19 cellular contexts compared by ENCODE assay signal in the genomic region with DNA sequence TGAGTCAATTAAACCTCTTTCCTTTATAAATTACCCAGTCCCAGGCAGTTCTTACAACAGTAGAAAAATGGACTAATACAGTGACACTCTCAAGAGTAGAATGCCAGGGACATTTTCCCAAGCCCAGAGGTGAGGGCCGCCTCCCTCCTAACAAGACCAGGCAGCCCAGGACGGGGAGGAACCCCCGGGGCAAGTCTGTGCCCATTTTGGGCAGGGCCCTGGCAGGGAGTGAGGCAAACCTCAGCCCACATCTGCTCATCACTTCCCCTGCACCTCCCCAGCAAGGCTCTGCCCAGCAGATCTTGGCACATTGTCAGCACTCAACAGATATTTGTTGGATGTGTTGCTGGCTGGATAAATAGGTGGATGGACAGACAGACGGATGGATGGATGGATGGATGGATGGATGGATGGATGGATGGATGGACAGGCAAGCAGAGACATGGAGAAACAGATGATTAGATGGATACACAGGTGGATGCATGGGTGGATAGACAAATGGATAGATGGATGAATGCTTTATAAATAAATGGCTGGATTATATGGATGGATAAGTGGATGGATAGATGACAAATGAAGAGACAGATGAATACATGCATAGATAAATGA.
DNase-seq lines count a peak whose midpoint lies in the region; ATAC-seq, FAIRE-seq and TF ChIP-seq lines count a peak whose summit lies in the region.
"Had no signal": no experiment of that assay in that cellular context is flagged by ENCODE, and none has a peak within 500 bp of the region (broad histone marks: within the 10 kb centered on the region; RNA-seq: fewer than 3 reads in every experiment).

No MANE protein-coding gene starts in this region.

- 0 out of 5 replicates have a peak, but pooled peaks cover 0 to 5% of the 10 kb centered on the region in 2 experiments for H3K27me3 ChIP-seq in HepG2 (ENCODE audit: control insufficient read depth in 1 of 2, insufficient read depth in 2 of 2, low read length in 2 of 2)
- H3K27me3 ChIP-seq in right lobe of liver = no peaks in the 10 kb centered on the region
- peaks cover 0 to 11% (median 0%) of the 10 kb centered on the region in 7 donors for H3K27me3 ChIP-seq in heart right ventricle
- no peaks in the 10 kb centered on the region for H3K27me3 ChIP-seq in thyroid gland

- in situ Hi-C loops in HepG2 (cut with HindIII; ENCODE audit: extremely low pct_ligation_motif_present, low pct_unique_long_range_greater_than_20kb) = no loop called here

- no peak for TF ChIP-seq POLR2A in HepG2 (IDR thresholded peaks at IDR 0.05; ENCODE audit: insufficient read depth in 1 of 2, low read depth in 2 of 2, low read length in 2 of 2)
- TF ChIP-seq POLR2A in right lobe of liver (IDR thresholded peaks at IDR 0.05) = no peak
- no peak for TF ChIP-seq POLR2A in thyroid gland (IDR thresholded peaks at IDR 0.05)

- H3K79me2 ChIP-seq in HepG2 (ENCODE audit: insufficient read depth, low read length) = no peaks in the 10 kb centered on the region

- no peak for DNase-seq in HepG2 (ENCODE audit: low spot score)
- no peak for DNase-seq in right lobe of liver
- peak; percentile 58 for DNase-seq in RPMI7951 (ENCODE audit: low read depth)
- no peak for DNase-seq in heart right ventricle
- no peak for DNase-seq in thyroid gland
- DNase-seq in NCI-H526 treated with DMSO at 0.1 percent for 48 hours (lab: John Stamatoyannopoulos, UW) = no peak
- DNase-seq in frontal cortex (ENCODE audit: low spot score in 2 of 2) = no peak
- DNase-seq: activated T-cell treated with anti-CD3 and anti-CD28 coated beads, Interleukin-2, amount 50 U/mL, for 1 hour; Caco-2; DND-41; effector memory CD4-positive, alpha-beta T cell; islet precursor cell; NCI-H187; NCI-H2227 treated with DMSO at 0.1 percent for 48 hours; PC-9; small intestine; stimulated activated CD4-positive, alpha-beta T cell treated with anti-CD3 and anti-CD28 coated beads, Interleukin-1b, Interleukin-23, amount 100 ng/mL, for 48 hours had no signal

- no peak overlapping the region for H3K4me3 ChIP-seq in HepG2 (replicated peaks in 1 of 3; ENCODE audit: insufficient read depth in 1 of 3, low read depth in 2 of 3, low read length in 3 of 3)
- H3K4me3 ChIP-seq in right lobe of liver = no peak overlapping the region
- H3K4me3 ChIP-seq in heart right ventricle = no peak overlapping the region
- no peak overlapping the region for H3K4me3 ChIP-seq in thyroid gland (replicated peaks in 1 of 3)
- H3K4me3 ChIP-seq: PC-9 had no signal

- no peaks in the 10 kb centered on the region for H3K9me3 ChIP-seq in HepG2 (ENCODE audit: low read length)
- no peaks in the 10 kb centered on the region for H3K9me3 ChIP-seq in right lobe of liver
- H3K9me3 ChIP-seq in heart right ventricle = no peaks in the 10 kb centered on the region
- H3K9me3 ChIP-seq in thyroid gland = no peaks in the 10 kb centered on the region
- H3K9me3 ChIP-seq: Caco-2 had no signal

- H3K27ac ChIP-seq in HepG2 (ENCODE audit: extremely low read length, insufficient read depth, low read length) (no peak overlapping the region), right lobe of liver (no peak overlapping the region), heart right ventricle (no peak overlapping the region), thyroid gland (no peak overlapping the region)
- H3K27ac ChIP-seq: PC-9 had no signal

- no peak for TF ChIP-seq EP300 in HepG2 (IDR thresholded peaks at IDR 0.05; ENCODE audit: low read depth in 2 of 2, low read length in 2 of 2)
- no peak for TF ChIP-seq EP300 in HepG2 (CRISPR knock-in tag; IDR thresholded peaks at IDR 0.05; ENCODE audit: borderline replicate concordance)

- WGBS in HepG2 (ENCODE audit: low lambda C conversion rate) = 28% methylated on average over 4 of the region's 4 CpGs
- WGBS in right lobe of liver (ENCODE audit: insufficient coverage, low coverage, low lambda C conversion rate, missing lambda C conversion rate) = 50% methylated on average over 4 of the region's 4 CpGs
- WGBS in heart right ventricle, 2 donors = 42 to 48% methylated on average over 4 of the region's 4 CpGs
- 67 to 73% methylated on average over 4 of the region's 4 CpGs for WGBS in thyroid gland, 2 donors

- no peaks in the 10 kb centered on the region for H4K20me1 ChIP-seq in HepG2 (ENCODE audit: insufficient read depth, low read length)

- H2AFZ ChIP-seq in HepG2 (ENCODE audit: low read length) = no peak overlapping the region
- H2AFZ ChIP-seq: PC-9 had no signal

- no peak for TF ChIP-seq CTCF in HepG2 (CRISPR knock-in tag; IDR thresholded peaks at IDR 0.05)
- no peak for TF ChIP-seq CTCF in right lobe of liver (IDR thresholded peaks at IDR 0.05)
- TF ChIP-seq CTCF in heart right ventricle (IDR thresholded peaks at IDR 0.05) = no peak
- no peak for TF ChIP-seq CTCF in thyroid gland (IDR thresholded peaks at IDR 0.05)

- H3K9ac ChIP-seq in HepG2 (ENCODE audit: insufficient read depth, low read depth, low read length) = no peak overlapping the region
- H3K9ac ChIP-seq: KMS-11 had no signal

- BruUV-seq in HepG2 (replicated peaks; lab: Mats Ljungman, UMichigan) = no TSS peak

- H3K4me1 ChIP-seq in HepG2 (ENCODE audit: insufficient read depth, low read length) (peaks cover 81% of the 10 kb centered on the region), right lobe of liver (peaks cover 0 to under 1% (median 0%) of the 10 kb centered on the region in 4 donors), heart right ventricle (peaks cover 0 to 14% (median 5%) of the 10 kb centered on the region in 9 donors), thyroid gland (peaks cover under 1% of the 10 kb centered on the region in 2 donors)
- H3K4me1 ChIP-seq: Caco-2 had no signal

- no peak overlapping the region for H3K4me2 ChIP-seq in HepG2 (ENCODE audit: low read depth, low read length)
- H3K4me2 ChIP-seq: PC-9 had no signal

- FAIRE-seq in HepG2 (lab: Jason Lieb, UNC) = no peak
- no peak for FAIRE-seq in frontal cortex (lab: Jason Lieb, UNC)
- FAIRE-seq: small intestine had no signal

- ATAC-seq in HepG2 = no peak
- ATAC-seq in right lobe of liver = no peak
- ATAC-seq in heart right ventricle = peak in 6 of 8 donors; percentile 37 to 60 (median 56)
- no peak for ATAC-seq in GM21528 (IDR thresholded peaks at IDR 0.05; ENCODE audit: low FRiP score, unreplicated experiment)

- no peaks in the 10 kb centered on the region for H3K36me3 ChIP-seq in HepG2 (replicated peaks in 1 of 2; ENCODE audit: control insufficient read depth in 1 of 2, insufficient read depth in 2 of 2, low read length in 2 of 2)
- no peaks in the 10 kb centered on the region for H3K36me3 ChIP-seq in right lobe of liver
- H3K36me3 ChIP-seq in heart right ventricle = no peaks in the 10 kb centered on the region
- no peaks in the 10 kb centered on the region for H3K36me3 ChIP-seq in thyroid gland

- intact Hi-C loops in HepG2 (cut with micrococcal nuclease; ENCODE audit: unreplicated experiment) = no loop called here
- intact Hi-C loops in right lobe of liver (cut with DNase I) = no loop called here
- intact Hi-C loops in heart right ventricle (cut with DNase I) = no loop called here
- intact Hi-C loops in thyroid gland (cut with DNase I) = no loop called here

- TF ChIP-seq RAD21 in HepG2 (CRISPR knock-in tag; IDR thresholded peaks at IDR 0.05) = no peak

- CTCF ChIA-PET in HepG2 (lab: Yijun Ruan, JAX; ENCODE audit: low intra/inter-chr PET ratio, low total read pairs) = no interaction called here

- POLR2A ChIA-PET in HepG2 (lab: Yijun Ruan, JAX) = no interaction called here

TF ChIP-seq in HepG2, 621 proteins besides CTCF, POLR2A, EP300 and RAD21:
- TF ChIP-seq ZNF781 (CRISPR knock-in tag; IDR thresholded peaks at IDR 0.05; ENCODE audit: borderline replicate concordance, not compliant biosample characterization) (no peak), FOXK2 (IDR thresholded peaks at IDR 0.05) (peak; percentile 33; the same call in 1 of the 2 replicates), ZC3H13 (CRISPR knock-in tag; IDR thresholded peaks at IDR 0.05) (no peak), SAP130 (CRISPR knock-in tag; IDR thresholded peaks at IDR 0.05; ENCODE audit: low read depth) (no peak), ZNF549 (CRISPR knock-in tag; IDR thresholded peaks at IDR 0.05) (no peak)
- TF ChIP-seq, protein P1, sequence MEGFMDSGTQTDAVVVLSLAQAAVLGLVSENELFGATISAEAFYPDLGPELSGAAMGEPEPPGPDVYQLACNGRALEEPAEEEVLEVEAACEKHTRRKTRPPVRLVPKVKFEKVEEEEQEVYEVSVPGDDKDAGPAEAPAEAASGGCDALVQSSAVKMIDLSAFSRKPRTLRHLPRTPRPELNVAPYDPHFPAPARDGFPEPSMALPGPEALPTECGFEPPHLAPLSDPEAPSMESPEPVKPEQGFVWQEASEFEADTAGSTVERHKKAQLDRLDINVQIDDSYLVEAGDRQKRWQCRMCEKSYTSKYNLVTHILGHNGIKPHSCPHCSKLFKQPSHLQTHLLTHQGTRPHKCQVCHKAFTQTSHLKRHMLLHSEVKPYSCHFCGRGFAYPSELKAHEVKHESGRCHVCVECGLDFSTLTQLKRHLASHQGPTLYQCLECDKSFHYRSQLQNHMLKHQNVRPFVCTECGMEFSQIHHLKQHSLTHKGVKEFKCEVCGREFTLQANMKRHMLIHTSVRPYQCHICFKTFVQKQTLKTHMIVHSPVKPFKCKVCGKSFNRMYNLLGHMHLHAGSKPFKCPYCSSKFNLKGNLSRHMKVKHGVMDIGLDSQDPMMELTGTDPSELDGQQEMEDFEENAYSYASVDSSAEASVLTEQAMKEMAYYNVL (CRISPR knock-in tag; IDR thresholded peaks at IDR 0.05; ENCODE audit: borderline replicate concordance) = peak; percentile 57; the same call in 1 of the 2 replicates
- TF ChIP-seq, protein P2, sequence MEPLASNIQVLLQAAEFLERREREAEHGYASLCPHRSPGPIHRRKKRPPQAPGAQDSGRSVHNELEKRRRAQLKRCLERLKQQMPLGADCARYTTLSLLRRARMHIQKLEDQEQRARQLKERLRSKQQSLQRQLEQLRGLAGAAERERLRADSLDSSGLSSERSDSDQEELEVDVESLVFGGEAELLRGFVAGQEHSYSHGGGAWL (CRISPR knock-in tag; IDR thresholded peaks at IDR 0.05) = no peak

Comparison
In these comparisons a context has a peak if more than half of its experiments do, and no peak if none do; other contexts are left out.
1. ATAC-seq: peak in heart right ventricle (6 of 8); none in HepG2 (single experiment), right lobe of liver (0 of 4) and GM21528 (single experiment).